ENCODE assay signal across 21 cellular contexts in genomic region chr7:27910341-27910740, GRCh38.
DNase-seq lines count a peak whose midpoint lies in the region; ATAC-seq and TF ChIP-seq lines count a peak whose summit lies in the region.
"Had no signal": no experiment of that assay in that cellular context is flagged by ENCODE, and none has a peak within 500 bp of the region (broad histone marks: within the 10 kb centered on the region; RNA-seq: fewer than 3 reads in every experiment).

No MANE protein-coding gene starts in this region.

- H3K27me3 Mint-ChIP-seq in GM23338 (ENCODE audit: insufficient read depth, low read depth, poor library complexity) (peaks cover 5% of the 10 kb centered on the region), immature natural killer cell (ENCODE audit: low read depth in 3 of 3) (peaks cover 0 to 5% (median 3%) of the 10 kb centered on the region in 3 donors)
- H3K27me3 Mint-ChIP-seq: progenitor cell of endocrine pancreas; stimulated activated memory B cell treated with anti-CD40 and anti-IgM and Interleukin-4, amounts not matched to agents 10 μg/mL and 1 μg/mL and 100 μg/mL, for 72 hours had no signal

- no peak overlapping the region for H3K4ac ChIP-seq in neuronal stem cell (ENCODE audit: low read length)

- peak; percentile 85 for DNase-seq in GM23338 (ENCODE audit: low spot score)
- peak; percentile 98 for DNase-seq in NCI-H82 treated with DMSO at 0.1 percent for 48 hours (lab: John Stamatoyannopoulos, UW; ENCODE audit: unreplicated experiment)
- peak; percentile 42 to 69 for DNase-seq in foreskin fibroblast
- DNase-seq in neuronal stem cell (ENCODE audit: low spot score) = peak; percentile 82
- no peak for DNase-seq in KG1 (lab: John Stamatoyannopoulos, UW)
- DNase-seq in cortex of kidney (lab: John Stamatoyannopoulos, UW) = no peak
- no peak for DNase-seq in immature natural killer cell
- DNase-seq: effector CD8-positive, alpha-beta T cell; natural killer cell; NCI-H1436 treated with DMSO at 0.1 percent for 48 hours; Right ventricle myocardium superior; transverse colon had no signal

- H3K4me1 Mint-ChIP-seq in GM23338 = peaks cover 82% of the 10 kb centered on the region
- peaks cover 16 to 70% of the 10 kb centered on the region in 2 donors for H3K4me1 Mint-ChIP-seq in immature natural killer cell

- H2BK5ac ChIP-seq in neuronal stem cell (ENCODE audit: low read length) = no peak overlapping the region

- H3K9me3 Mint-ChIP-seq in GM23338 (no peaks in the 10 kb centered on the region), immature natural killer cell (no peaks in the 10 kb centered on the region)
- H3K9me3 Mint-ChIP-seq: activated T-helper 1 cell treated with anti-CD3 and anti-CD28 coated beads, Interleukin-12 subunit alpha, Interleukin-12 subunit beta, Interleukin-2, Interleukin-4 antibody, amounts not matched to agents 30 ng/mL and 10 ng/mL and 1 ng/mL, durations not matched to agents 14 hours and 24 hours and 36 hours; natural killer cell; stimulated activated memory B cell treated with anti-CD40 and anti-IgM and Interleukin-4, amounts not matched to agents 10 μg/mL and 1 μg/mL and 100 μg/mL, for 72 hours had no signal

- peak overlapping the region; percentile 9; the same call in 1 of the 2 replicates for H3K4me3 ChIP-seq in GM23338
- no peak overlapping the region for H3K4me3 ChIP-seq in foreskin fibroblast (ENCODE audit: low read depth in 1 of 2, low read length in 2 of 2)
- no peak overlapping the region for H3K4me3 ChIP-seq in neuronal stem cell (ENCODE audit: low read length in 2 of 2)
- H3K4me3 ChIP-seq: BLaER1, cardiac muscle cell, lung, transverse colon had no signal

- H3K9me2 ChIP-seq in GM23338 (ENCODE audit: insufficient read depth) = no peaks in the 10 kb centered on the region

- H3K27ac ChIP-seq in GM23338 (ENCODE audit: low read depth) = peak overlapping the region; percentile 91
- H3K27ac ChIP-seq in neuronal stem cell (replicated peaks; ENCODE audit: low read length) = peak overlapping the region; percentile 74
- H3K27ac ChIP-seq: BLaER1, cardiac muscle cell, transverse colon had no signal

- no peak overlapping the region for H3K23ac ChIP-seq in neuronal stem cell (ENCODE audit: low read depth, low read length, poor library complexity)

- H4K91ac ChIP-seq in neuronal stem cell (ENCODE audit: low read depth, low read length, poor library complexity) = no peak overlapping the region

- H3K27me3 ChIP-seq in GM23338 (ENCODE audit: insufficient read depth) (no peaks in the 10 kb centered on the region), neuronal stem cell (ENCODE audit: control insufficient read depth in 3 of 3, insufficient read depth in 3 of 3, low read depth in 1 of 3, low read length in 3 of 3) (no peaks in the 10 kb centered on the region)
- H3K27me3 ChIP-seq: BLaER1, cardiac muscle cell, transverse colon had no signal

- H2BK15ac ChIP-seq in neuronal stem cell (ENCODE audit: low read length) = no peak overlapping the region

- peak; percentile 91 for ATAC-seq in GM23338
- no peak for ATAC-seq in GM21576 (IDR thresholded peaks at IDR 0.05; ENCODE audit: unreplicated experiment)
- ATAC-seq: activated CD4-positive, CD25-positive, alpha-beta regulatory T cell treated with anti-CD3 and anti-CD28 coated beads, Interleukin-2, amount 50 U/mL, for 24 hours; HCT116; natural killer cell; stimulated activated memory B cell treated with anti-CD40 and anti-IgM and Interleukin-4, amounts not matched to agents 10 μg/mL and 1 μg/mL and 100 μg/mL, for 72 hours had no signal

- TF ChIP-seq CTCF in GM23338 (conservative IDR thresholded peaks at IDR 0.05; ENCODE audit: low read depth in 2 of 2) (no peak), foreskin fibroblast (IDR thresholded peaks at IDR 0.05; ENCODE audit: low read depth, low read length) (no peak)

- H3K36me3 Mint-ChIP-seq in GM23338 (ENCODE audit: low read depth) (no peaks in the 10 kb centered on the region), immature natural killer cell (no peaks in the 10 kb centered on the region)
- H3K36me3 Mint-ChIP-seq: natural killer cell had no signal

- H3K9me3 ChIP-seq in neuronal stem cell (replicated peaks in 1 of 2; ENCODE audit: control insufficient read depth in 2 of 2, insufficient read depth in 1 of 2, low read depth in 1 of 2, low read length in 2 of 2) = no peaks in the 10 kb centered on the region
- H3K9me3 ChIP-seq: BLaER1, transverse colon had no signal

- no peak overlapping the region for H2BK120ac ChIP-seq in neuronal stem cell (ENCODE audit: low read depth, low read length)

- no peaks in the 10 kb centered on the region for H3K36me3 ChIP-seq in GM23338 (ENCODE audit: insufficient read depth)
- no peaks in the 10 kb centered on the region for H3K36me3 ChIP-seq in neuronal stem cell (replicated peaks in 1 of 2; ENCODE audit: control insufficient read depth in 2 of 2, insufficient read depth in 2 of 2, low read length in 2 of 2)
- H3K36me3 ChIP-seq: BLaER1, cardiac muscle cell, transverse colon had no signal

- H4K20me1 ChIP-seq in GM23338 (replicated peaks; ENCODE audit: insufficient read depth) = no peaks in the 10 kb centered on the region
- H4K20me1 ChIP-seq: BLaER1 had no signal

- H3K4me3 Mint-ChIP-seq in GM23338 = peak overlapping the region; percentile 50
- H3K4me3 Mint-ChIP-seq in immature natural killer cell = no peak overlapping the region
- H3K4me3 Mint-ChIP-seq: activated T-helper 1 cell treated with anti-CD3 and anti-CD28 coated beads, Interleukin-12 subunit alpha, Interleukin-12 subunit beta, Interleukin-2, Interleukin-4 antibody, amounts not matched to agents 30 ng/mL and 10 ng/mL and 1 ng/mL, durations not matched to agents 14 hours and 24 hours and 36 hours; natural killer cell; stimulated activated memory B cell treated with anti-CD40 and anti-IgM and Interleukin-4, amounts not matched to agents 10 μg/mL and 1 μg/mL and 100 μg/mL, for 72 hours had no signal

- no peaks in the 10 kb centered on the region for H3K79me1 ChIP-seq in neuronal stem cell (ENCODE audit: low read depth, low read length)

- H3F3A ChIP-seq in GM23338 (replicated peaks; ENCODE audit: low read depth) = no peaks in the 10 kb centered on the region

- no peak overlapping the region for H4K8ac ChIP-seq in neuronal stem cell (ENCODE audit: low read depth, low read length)

- H3K18ac ChIP-seq in neuronal stem cell (ENCODE audit: low read length) = no peak overlapping the region

- no peak overlapping the region for H2AFZ ChIP-seq in GM23338
- H2AFZ ChIP-seq in neuronal stem cell (ENCODE audit: low read length) = peak overlapping the region; percentile 2

- no peak overlapping the region for H2BK12ac ChIP-seq in neuronal stem cell (ENCODE audit: low read length)

- WGBS in neuronal stem cell (ENCODE audit: extremely low coverage in 2 of 2, insufficient read length in 2 of 2, insufficient replicate concordance in 1 of 2), 2 donors = no CpG with 5 or more reads among the region's 3 CpGs

- no peak overlapping the region for H3K9ac ChIP-seq in neuronal stem cell (ENCODE audit: low read depth, low read length, poor library complexity)
- H3K9ac ChIP-seq: BLaER1 had no signal

- H3K14ac ChIP-seq in neuronal stem cell (ENCODE audit: low read length) = no peak overlapping the region

- H2AK5ac ChIP-seq in neuronal stem cell (ENCODE audit: low read depth, low read length) = no peak overlapping the region

- H3K27ac Mint-ChIP-seq in GM23338 (peak overlapping the region; percentile 93), immature natural killer cell (no peak overlapping the region)
- H3K27ac Mint-ChIP-seq: activated T-helper 1 cell treated with anti-CD3 and anti-CD28 coated beads, Interleukin-12 subunit alpha, Interleukin-12 subunit beta, Interleukin-2, Interleukin-4 antibody, amounts not matched to agents 30 ng/mL and 10 ng/mL and 1 ng/mL, durations not matched to agents 14 hours and 24 hours and 36 hours; natural killer cell; progenitor cell of endocrine pancreas; stimulated activated memory B cell treated with anti-CD40 and anti-IgM and Interleukin-4, amounts not matched to agents 10 μg/mL and 1 μg/mL and 100 μg/mL, for 72 hours had no signal

- H3K4me1 ChIP-seq in GM23338 (ENCODE audit: insufficient read depth) = peaks cover 68% of the 10 kb centered on the region
- peaks cover 9 to 17% of the 10 kb centered on the region in 2 donors for H3K4me1 ChIP-seq in neuronal stem cell (ENCODE audit: control insufficient read depth in 2 of 2, insufficient read depth in 1 of 2, low read depth in 1 of 2, low read length in 2 of 2)
- H3K4me1 ChIP-seq: transverse colon had no signal

- peak overlapping the region; percentile 58 for H3K4me2 ChIP-seq in GM23338
- H3K4me2 ChIP-seq in neuronal stem cell (ENCODE audit: insufficient read depth, low read length, poor library complexity, severe bottlenecking) = peak overlapping the region; percentile 35
- H3K4me2 ChIP-seq: BLaER1 had no signal

- H3K79me2 ChIP-seq in GM23338 (replicated peaks; ENCODE audit: insufficient read depth) = no peaks in the 10 kb centered on the region

TF ChIP-seq in GM23338, 12 proteins besides CTCF, POLR2A, EP300 and RAD21 (continues in another document):
- no peak for TF ChIP-seq JUNB (IDR thresholded peaks at IDR 0.05; ENCODE audit: unreplicated experiment)

Comparison
In these comparisons a context has a peak if more than half of its experiments do, and no peak if none do; other contexts are left out.
1. DNase-seq: peak in GM23338 (single experiment), NCI-H82 treated with DMSO at 0.1 percent for 48 hours (single experiment), foreskin fibroblast (2 of 2) and neuronal stem cell (single experiment); none in KG1 (single experiment), cortex of kidney (single experiment) and immature natural killer cell (0 of 3).